In the genomic region with DNA sequence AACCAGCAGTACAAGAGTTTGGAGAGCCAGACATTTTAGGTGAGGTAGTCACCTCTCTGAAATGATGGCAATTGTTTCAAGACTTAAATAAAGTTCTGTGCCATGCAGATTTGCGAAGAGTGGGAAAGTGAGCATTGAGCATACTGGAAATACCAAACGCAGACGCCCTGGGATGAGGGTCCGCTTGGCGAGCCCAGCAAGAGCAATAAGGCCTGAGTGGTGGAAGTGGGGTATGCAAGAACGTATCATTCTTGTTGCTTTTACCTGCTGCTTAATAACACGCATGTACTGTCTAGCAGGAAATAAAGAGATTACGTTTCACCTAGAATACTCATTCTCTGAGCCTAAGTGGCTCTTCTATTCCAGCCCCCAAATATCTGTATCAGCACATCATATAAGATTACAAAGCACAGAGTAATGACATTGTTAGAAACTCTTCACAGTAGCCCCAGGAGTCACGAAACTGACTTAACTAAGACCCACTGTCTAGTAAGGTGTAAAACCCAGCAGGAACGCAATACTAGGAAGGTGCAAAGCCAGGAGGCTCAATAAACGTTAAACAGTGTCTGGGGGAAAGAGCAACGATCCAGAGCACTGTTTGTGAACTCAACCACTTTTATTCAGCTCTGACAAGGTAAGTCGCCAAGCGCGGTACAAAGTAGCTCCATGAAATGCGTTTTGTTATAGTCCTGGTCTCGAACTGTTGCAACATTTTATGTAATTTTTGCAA, we compare ENCODE assay signal across 8 cellular contexts. TPM values are rescaled to one million over a fixed set of nuclear protein-coding genes. Genes with fewer than 3 reads are reported as not detected.
A peak's percentile ranks its signal among the peaks of the same experiment; 100 is the strongest.
DNase-seq lines count a peak whose midpoint lies in the region; ATAC-seq and TF ChIP-seq lines count a peak whose summit lies in the region.

No MANE protein-coding gene starts in this region.

- no peaks in the 10 kb centered on the region for H3F3A ChIP-seq in smooth muscle cell (ENCODE audit: low read depth)

- H3K4me3 ChIP-seq in BE2C (ENCODE audit: low read depth, low read length), result peak overlapping the region; percentile 64
- peak overlapping the region; percentile 89 for H3K4me3 ChIP-seq in HUES6 (ENCODE audit: low read depth, low read length)
- peak overlapping the region; percentile 37; the same call in 1 of the 2 replicates for H3K4me3 ChIP-seq in iPS DF 6.9 (ENCODE audit: low read length)
- peak overlapping the region; percentile 95 for H3K4me3 ChIP-seq in smooth muscle cell

- H3K36me3 ChIP-seq in BE2C, result no peaks in the 10 kb centered on the region
- H3K36me3 ChIP-seq in HUES6 (ENCODE audit: control insufficient read depth, insufficient read depth, low read length), result no peaks in the 10 kb centered on the region
- H3K36me3 ChIP-seq in iPS DF 6.9 (ENCODE audit: control insufficient read depth, insufficient read depth, low read length), result no peaks in the 10 kb centered on the region
- H3K36me3 ChIP-seq in smooth muscle cell (ENCODE audit: low read depth), result no peaks in the 10 kb centered on the region

- peak overlapping the region; percentile 100 for H2AFZ ChIP-seq in smooth muscle cell (ENCODE audit: low read depth)

- H3K9me3 Mint-ChIP-seq in activated T-helper 2 cell treated with anti-CD3 and anti-CD28 coated beads, Interferon-gamma antibody, Interleukin-2, Interleukin-4, amounts not matched to agents 10 μg/mL and 5 μg/mL and 100 μg/mL, durations not matched to agents 14 hours and 24 hours and 36 hours, result peaks cover 14% of the 10 kb centered on the region

- peaks cover 9% of the 10 kb centered on the region for H3K36me3 Mint-ChIP-seq in activated T-helper 2 cell treated with anti-CD3 and anti-CD28 coated beads, Interferon-gamma antibody, Interleukin-2, Interleukin-4, amounts not matched to agents 10 μg/mL and 5 μg/mL and 100 μg/mL, durations not matched to agents 14 hours and 24 hours and 36 hours (ENCODE audit: low read depth)

- TF ChIP-seq CTCF in BE2C (IDR thresholded peaks at IDR 0.05; ENCODE audit: low read depth, low read length) (no peak), smooth muscle cell (IDR thresholded peaks at IDR 0.05; ENCODE audit: borderline replicate concordance, insufficient read depth, poor library complexity, severe bottlenecking) (no peak)

- intact Hi-C loops in activated T-helper 2 cell treated with anti-CD3 and anti-CD28 coated beads, Interferon-gamma antibody, Interleukin-2, Interleukin-4, amounts not matched to agents 10 μg/mL and 5 μg/mL and 100 μg/mL, durations not matched to agents 14 hours and 24 hours and 36 hours (cut with micrococcal nuclease), result loop anchor here (1.0 to 2.0 kb wide), 4 partner anchors 26 to 445 kb away; no protein-coding TSS in a partner anchor

- WGBS in iPS DF 6.9 (ENCODE audit: insufficient coverage, insufficient read length), result no CpG with 5 or more reads among the region's 17 CpGs
- 71% methylated on average over 17 of the region's 17 CpGs for WGBS in smooth muscle cell (ENCODE audit: low lambda C conversion rate)

- peaks cover 11% of the 10 kb centered on the region; the same call in 1 of the 2 replicates for H3K4me1 ChIP-seq in BE2C
- peaks cover 17% of the 10 kb centered on the region for H3K4me1 ChIP-seq in HUES6 (ENCODE audit: control insufficient read depth, insufficient read depth, low read length)
- 0 out of 2 replicates have a peak, but pooled peaks cover 2% of the 10 kb centered on the region for H3K4me1 ChIP-seq in iPS DF 6.9 (ENCODE audit: control insufficient read depth, insufficient read depth, low read length)
- peaks cover 11% of the 10 kb centered on the region for H3K4me1 ChIP-seq in smooth muscle cell (ENCODE audit: low read depth)

- H3K27ac Mint-ChIP-seq in activated T-helper 2 cell treated with anti-CD3 and anti-CD28 coated beads, Interferon-gamma antibody, Interleukin-2, Interleukin-4, amounts not matched to agents 10 μg/mL and 5 μg/mL and 100 μg/mL, durations not matched to agents 14 hours and 24 hours and 36 hours, result peak overlapping the region; percentile 89

- H3K4me2 ChIP-seq in smooth muscle cell, result peak overlapping the region; percentile 97

- H3K4me3 Mint-ChIP-seq in activated T-helper 2 cell treated with anti-CD3 and anti-CD28 coated beads, Interferon-gamma antibody, Interleukin-2, Interleukin-4, amounts not matched to agents 10 μg/mL and 5 μg/mL and 100 μg/mL, durations not matched to agents 14 hours and 24 hours and 36 hours (ENCODE audit: low read depth), result peak overlapping the region; percentile 90

- H3K27ac ChIP-seq in HUES6 (ENCODE audit: low read depth, low read length) (no peak overlapping the region), iPS DF 6.9 (ENCODE audit: low read length) (no peak overlapping the region), smooth muscle cell (ENCODE audit: low read depth) (peak overlapping the region; percentile 83)

- H3K27me3 ChIP-seq in BE2C (no peaks in the 10 kb centered on the region), HUES6 (ENCODE audit: control insufficient read depth, insufficient read depth, low read length) (no peaks in the 10 kb centered on the region), iPS DF 6.9 (ENCODE audit: control insufficient read depth, insufficient read depth, low read length) (no peaks in the 10 kb centered on the region), smooth muscle cell (ENCODE audit: low read depth) (no peaks in the 10 kb centered on the region)

- no peaks in the 10 kb centered on the region for H3K79me2 ChIP-seq in smooth muscle cell (ENCODE audit: low read depth)

- ATAC-seq in HG03520 (IDR thresholded peaks at IDR 0.05; ENCODE audit: unreplicated experiment), result no peak

- DNase-seq in BE2C, result no peak
- peak; percentile 21 for DNase-seq in activated T-helper 2 cell treated with anti-CD3 and anti-CD28 coated beads, Interferon-gamma antibody, Interleukin-2, Interleukin-4, amounts not matched to agents 10 μg/mL and 5 μg/mL and 100 μg/mL, durations not matched to agents 14 hours and 24 hours and 36 hours (ENCODE audit: low spot score)
- DNase-seq in iPS DF 6.9 (ENCODE audit: low read depth, low spot score), result no peak
- DNase-seq in smooth muscle cell (lab: John Stamatoyannopoulos, UW; ENCODE audit: unreplicated experiment), result no peak
- DNase-seq in SHP77 (lab: John Stamatoyannopoulos, UW), result no peak
- no peak for DNase-seq in COLO829 (ENCODE audit: low spot score)

- H3K4me1 Mint-ChIP-seq in activated T-helper 2 cell treated with anti-CD3 and anti-CD28 coated beads, Interferon-gamma antibody, Interleukin-2, Interleukin-4, amounts not matched to agents 10 μg/mL and 5 μg/mL and 100 μg/mL, durations not matched to agents 14 hours and 24 hours and 36 hours (ENCODE audit: low read depth), result peaks cover 28% of the 10 kb centered on the region

- H3K27me3 Mint-ChIP-seq in activated T-helper 2 cell treated with anti-CD3 and anti-CD28 coated beads, Interferon-gamma antibody, Interleukin-2, Interleukin-4, amounts not matched to agents 10 μg/mL and 5 μg/mL and 100 μg/mL, durations not matched to agents 14 hours and 24 hours and 36 hours (ENCODE audit: low read depth), result peaks cover 2% of the 10 kb centered on the region

- H3K9ac ChIP-seq in HUES6 (ENCODE audit: low read length) (peak overlapping the region; percentile 85), smooth muscle cell (ENCODE audit: low read depth) (no peak overlapping the region)

- no peaks in the 10 kb centered on the region for H4K20me1 ChIP-seq in smooth muscle cell (ENCODE audit: low read depth)

- H3K9me3 ChIP-seq in BE2C (no peaks in the 10 kb centered on the region), HUES6 (ENCODE audit: control insufficient read depth, insufficient read depth, low read depth, low read length) (no peaks in the 10 kb centered on the region), iPS DF 6.9 (ENCODE audit: control insufficient read depth, insufficient read depth, low read length) (no peaks in the 10 kb centered on the region), smooth muscle cell (replicated peaks; ENCODE audit: low read depth) (no peaks in the 10 kb centered on the region)

RNA-seq across cellular contexts. Expression of gene RCBTB2, which starts 1.3 kb away (rescaled TPM):
- 9.2 TPM for polyA plus RNA-seq in BE2C (2012; ENCODE audit: insufficient read depth, insufficient read length, low read depth)
- total RNA-seq in activated T-helper 2 cell treated with anti-CD3 and anti-CD28 coated beads, Interferon-gamma antibody, Interleukin-2, Interleukin-4, amounts not matched to agents 10 μg/mL and 5 μg/mL and 100 μg/mL, durations not matched to agents 14 hours and 24 hours and 36 hours, result 2.7 and 3.4 TPM in 2 replicates
- 2.6 and 5.0 TPM in 2 replicates for total RNA-seq in smooth muscle cell
- polyA plus RNA-seq in smooth muscle cell, result 1.8 and 3.7 TPM in 2 replicates

Comparison
In these comparisons a context has a peak if more than half of its experiments do, and no peak if none do; other contexts are left out.
1. H3K4me3 ChIP-seq: peak in every context shown above with its lines; median percentile 95 in smooth muscle cell; 89 in HUES6; 64 in BE2C; 37 in iPS DF 6.9.